In genomic region chr11:15742626-15743243, GRCh38 we compare ENCODE assay signal across 14 cellular contexts.
A peak's percentile ranks its signal among the peaks of the same experiment; 100 is the strongest.
DNase-seq lines count a peak whose midpoint lies in the region; FAIRE-seq and TF ChIP-seq lines count a peak whose summit lies in the region.
"Had no signal": no experiment of that assay in that cellular context is flagged by ENCODE, and none has a peak within 500 bp of the region (broad histone marks: within the 10 kb centered on the region; RNA-seq: fewer than 3 reads in every experiment).

No MANE protein-coding gene starts in this region.

- no peak for FAIRE-seq in GM12891 (lab: Jason Lieb, UNC)
- FAIRE-seq: endometrium had no signal

- no peak overlapping the region for H4K8ac ChIP-seq in mesenchymal stem cell (ENCODE audit: low read length)

- H2BK5ac ChIP-seq in mesenchymal stem cell (ENCODE audit: low read depth, low read length, poor library complexity, severe bottlenecking) = no peak overlapping the region

- H2AFZ ChIP-seq in mesenchymal stem cell (ENCODE audit: low read depth, low read length) = no peak overlapping the region

- H3K27ac ChIP-seq in adrenal gland (peak overlapping the region in 1 of 5 donors; percentile 41), mesenchymal stem cell (ENCODE audit: low read length, poor library complexity, severe bottlenecking) (no peak overlapping the region)

- H3K18ac ChIP-seq in mesenchymal stem cell (ENCODE audit: low read depth in 1 of 2, low read length in 2 of 2) = peak overlapping the region; percentile 28 to 68

- intact Hi-C loops in adrenal gland (cut with DNase I) = no loop called here

- H2AK5ac ChIP-seq in mesenchymal stem cell (ENCODE audit: low read length, severe bottlenecking) = no peak overlapping the region

- H3K23ac ChIP-seq in mesenchymal stem cell (ENCODE audit: low read length in 2 of 2) = no peak overlapping the region

- H2BK15ac ChIP-seq in mesenchymal stem cell (ENCODE audit: low read depth, poor library complexity, severe bottlenecking) = no peak overlapping the region

- H3K4me2 ChIP-seq in mesenchymal stem cell (ENCODE audit: low read length, poor library complexity, severe bottlenecking) = no peak overlapping the region

- no peak overlapping the region for H3K9ac ChIP-seq in mesenchymal stem cell (ENCODE audit: low read length)

- WGBS in adrenal gland, 4 donors = 18 to 30% (median 23%) methylated on average over 7 of the region's 7 CpGs
- WGBS in mesenchymal stem cell = 26% methylated on average over 7 of the region's 7 CpGs

- TF ChIP-seq POLR2A in GM12891 (IDR thresholded peaks at IDR 0.05; ENCODE audit: low read depth, low read length) = no peak
- no peak for TF ChIP-seq POLR2A in adrenal gland (IDR thresholded peaks at IDR 0.05)

- H2BK12ac ChIP-seq in mesenchymal stem cell (ENCODE audit: low read length in 2 of 2) = peak overlapping the region; percentile 54 to 81

- no peak for TF ChIP-seq CTCF in adrenal gland (IDR thresholded peaks at IDR 0.05)

- H2BK120ac ChIP-seq in mesenchymal stem cell (ENCODE audit: low read depth, low read length) = peak overlapping the region; percentile 61

- H3K79me1 ChIP-seq in mesenchymal stem cell (replicated peaks; ENCODE audit: low read length, poor library complexity, severe bottlenecking) = no peaks in the 10 kb centered on the region

- H3K4me3 ChIP-seq in adrenal gland = no peak overlapping the region
- no peak overlapping the region for H3K4me3 ChIP-seq in mesenchymal stem cell (ENCODE audit: insufficient read depth in 1 of 2, low read depth in 1 of 2, low read length in 2 of 2)

- peak overlapping the region; percentile 79 to 91 for H3K4ac ChIP-seq in mesenchymal stem cell (ENCODE audit: low read depth in 1 of 2, low read length in 2 of 2)

- DNase-seq in GM12891 (ENCODE audit: insufficient read length, low spot score) = no peak
- DNase-seq in NCI-H1417 treated with DMSO at 0.1 percent for 48 hours (lab: John Stamatoyannopoulos, UW) = peak; percentile 69
- peak in 6 of 7 donors; percentile 51 to 82 (median 67) for DNase-seq in adrenal gland
- peak; percentile 47 for DNase-seq in mesenchymal stem cell
- no peak for DNase-seq in HK-2 (ENCODE audit: unreplicated experiment)
- no peak for DNase-seq in 8988T
- DNase-seq in stimulated activated CD4-positive, alpha-beta T cell treated with anti-CD3 and anti-CD28 coated beads, Interleukin-2, amount 100 ng/mL, for 24 hours = no peak
- DNase-seq in DMS 273 (lab: John Stamatoyannopoulos, UW; ENCODE audit: unreplicated experiment) = no peak
- DNase-seq: activated B cell treated with CpG ODN at 0.5 μM for 24 hours; activated T-cell treated with anti-CD3 and anti-CD28 coated beads, Interleukin-2, amount 50 U/mL, for 4 hours; CD4-positive, CD25-positive, alpha-beta regulatory T cell; GOT3; right cardiac atrium had no signal

- peak overlapping the region; percentile 75 for H4K91ac ChIP-seq in mesenchymal stem cell (ENCODE audit: low read length)

- H3K14ac ChIP-seq in mesenchymal stem cell (ENCODE audit: low read length in 2 of 2) = peak overlapping the region in 1 of 2 experiments; percentile 14

- H3K4me1 ChIP-seq in adrenal gland (replicated peaks in 1 of 2) (peaks cover 0 to 14% of the 10 kb centered on the region in 2 donors), mesenchymal stem cell (ENCODE audit: control insufficient read depth, insufficient read depth, low read depth, low read length) (no peaks in the 10 kb centered on the region)

- H3K9me3 ChIP-seq in adrenal gland (replicated peaks in 1 of 3) (no peaks in the 10 kb centered on the region), mesenchymal stem cell (ENCODE audit: control insufficient read depth, low read length) (no peaks in the 10 kb centered on the region)

- H3K27me3 ChIP-seq in adrenal gland (no peaks in the 10 kb centered on the region), mesenchymal stem cell (ENCODE audit: control insufficient read depth in 1 of 2, insufficient read depth in 1 of 2, low read length in 2 of 2) (peaks cover 0 to 7% of the 10 kb centered on the region in 2 experiments)

- no peaks in the 10 kb centered on the region for H3K36me3 ChIP-seq in adrenal gland (replicated peaks in 1 of 2)
- no peaks in the 10 kb centered on the region for H3K36me3 ChIP-seq in mesenchymal stem cell (ENCODE audit: control insufficient read depth in 1 of 2, insufficient read depth in 2 of 2, low read depth in 1 of 2, low read length in 2 of 2)

TF ChIP-seq in GM12891, 5 proteins besides CTCF, POLR2A, EP300 and RAD21:
- TF ChIP-seq SPI1 (IDR thresholded peaks at IDR 0.05; ENCODE audit: low read depth, low read length) (peak; percentile 54), TAF1 (IDR thresholded peaks at IDR 0.05; ENCODE audit: low read depth, low read length) (no peak), PAX5 (IDR thresholded peaks at IDR 0.05; ENCODE audit: insufficient read depth, low read length, severe bottlenecking) (no peak)
TF ChIP-seq in GM12891: peak in this region for 1.

Comparison
In these comparisons a context has a peak if more than half of its experiments do, and no peak if none do; other contexts are left out.
1. DNase-seq: peak in NCI-H1417 treated with DMSO at 0.1 percent for 48 hours (single experiment), adrenal gland (6 of 7) and mesenchymal stem cell (single experiment); none in GM12891 (single experiment), HK-2 (single experiment), 8988T (single experiment), stimulated activated CD4-positive, alpha-beta T cell treated with anti-CD3 and anti-CD28 coated beads, Interleukin-2, amount 100 ng/mL, for 24 hours (0 of 2) and DMS 273 (single experiment).